ENCODE assay signal across 1 cellular context in genomic region chr5:52802272-52803011, GRCh38.
TF ChIP-seq lines count a peak whose summit lies in the region.

No MANE protein-coding gene starts in this region.

TF ChIP-seq in GM12878, 131 proteins besides CTCF, POLR2A, EP300 and RAD21:
- TF ChIP-seq MTA2 (IDR thresholded peaks at IDR 0.05; ENCODE audit: low read depth) (no peak), USF2 (IDR thresholded peaks at IDR 0.05; ENCODE audit: borderline replicate concordance, low read depth, low read length) (no peak), RAD51 (IDR thresholded peaks at IDR 0.05) (peak; percentile 51; the same call in 1 of the 2 replicates)
